In the genomic region with DNA sequence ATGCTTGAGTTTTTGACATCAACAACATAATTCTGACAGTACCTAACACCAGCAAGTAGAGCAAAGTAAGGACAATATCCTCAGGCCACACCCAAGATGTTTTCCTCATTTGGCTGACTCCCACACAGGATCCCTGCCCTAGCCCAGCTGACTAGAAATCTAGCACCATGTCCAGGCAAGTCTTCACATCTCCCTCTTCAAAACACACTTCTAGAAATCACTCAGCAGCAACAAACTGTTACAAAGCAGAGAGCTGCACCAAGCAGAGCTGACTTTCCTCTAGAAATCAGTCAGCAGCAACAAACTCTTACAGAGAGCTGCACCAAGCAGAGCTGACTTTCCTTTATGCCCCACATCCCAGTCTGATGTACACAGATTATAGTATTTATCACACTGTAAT, we compare ENCODE assay signal across 9 cellular contexts. TPM values are rescaled to one million over a fixed set of nuclear protein-coding genes. Genes with fewer than 3 reads are reported as not detected.
DNase-seq lines count a peak whose midpoint lies in the region; ATAC-seq, FAIRE-seq and TF ChIP-seq lines count a peak whose summit lies in the region.
"Had no signal": no experiment of that assay in that cellular context is flagged by ENCODE, and none has a peak within 500 bp of the region (broad histone marks: within the 10 kb centered on the region; RNA-seq: fewer than 3 reads in every experiment).

No MANE protein-coding gene starts in this region.

- H3K9me1 ChIP-seq in K562 (ENCODE audit: control insufficient read depth, insufficient read depth, low read length): no peaks in the 10 kb centered on the region

- TF ChIP-seq RAD21 in K562 (CRISPR knock-in tag; conservative IDR thresholded peaks at IDR 0.05 in 1 of 2, IDR thresholded peaks at IDR 0.05 in 1 of 2): no peak

- H3K27me3 ChIP-seq in K562 (ENCODE audit: control insufficient read depth in 2 of 2, insufficient read depth in 2 of 2, low read length in 2 of 2): no peaks in the 10 kb centered on the region

- no peak for FAIRE-seq in K562 (lab: Jason Lieb, UNC)

- H3K36me3 ChIP-seq in K562 (ENCODE audit: control insufficient read depth, insufficient read depth, low read length): peaks cover 37% of the 10 kb centered on the region; the same call in 1 of the 3 replicates

- peak; percentile 96 for ATAC-seq in GM18505 (IDR thresholded peaks at IDR 0.05; ENCODE audit: unreplicated experiment)
- peak; percentile 92 for ATAC-seq in GM19455 (IDR thresholded peaks at IDR 0.05; ENCODE audit: unreplicated experiment)
- peak; percentile 97 for ATAC-seq in HG03064 (IDR thresholded peaks at IDR 0.05; ENCODE audit: low read depth, unreplicated experiment)
- ATAC-seq in K562: peak; percentile 42
- ATAC-seq in HG03457 (IDR thresholded peaks at IDR 0.05; ENCODE audit: unreplicated experiment): no peak

- H3K4me1 ChIP-seq in K562 (replicated peaks in 1 of 2; ENCODE audit: control insufficient read depth in 2 of 2, insufficient read depth in 2 of 2, low read length in 2 of 2): no peaks in the 10 kb centered on the region

- H3K9ac ChIP-seq in K562 (ENCODE audit: insufficient read depth in 1 of 2, low read depth in 2 of 2, low read length in 2 of 2): no peak overlapping the region; a peak in 1 of 4 replicates

- in situ Hi-C loops in K562 (cut with MboI): no loop called here

- no TSS peak for BruUV-seq in K562 (replicated peaks; lab: Mats Ljungman, UMichigan)

- TF ChIP-seq EP300 in K562 (IDR thresholded peaks at IDR 0.05; ENCODE audit: low read length): no peak

- H3K4me3 ChIP-seq in K562: no peak overlapping the region
- H3K4me3 ChIP-seq: SK-N-MC had no signal

- DNase-seq in K562 (ENCODE audit: extremely low read depth in 1 of 4, low spot score in 3 of 4): no peak
- DNase-seq in NCI-H82 (lab: John Stamatoyannopoulos, UW): no peak
- DNase-seq in ecto neural progenitor cell (ENCODE audit: low spot score): no peak
- DNase-seq in activated CD4-positive, alpha-beta T cell treated with anti-CD3 and anti-CD28 coated beads for 4 hours: no peak

- intact Hi-C loops in K562 (cut with micrococcal nuclease): loop anchor here (10.0 kb wide), 1 partner anchor 332 kb away; a partner anchor contains a TSS

- POLR2A ChIA-PET in K562 (lab: Yijun Ruan, JAX): interaction anchor here (1.2 kb wide), 1 partner anchor 9 kb away, joined by 5 read pairs; no protein-coding TSS in a partner anchor

- no peak for TF ChIP-seq CTCF in K562 (IDR thresholded peaks at IDR 0.05 in 2 of 3, conservative IDR thresholded peaks at IDR 0.05 in 1 of 3; ENCODE audit: insufficient read depth in 2 of 3, low read depth in 1 of 3, low read length in 3 of 3)

- H3K9me3 ChIP-seq in K562 (replicated peaks; ENCODE audit: control insufficient read depth, insufficient read depth, low read depth, low read length): no peaks in the 10 kb centered on the region

- TF ChIP-seq POLR2A in GM18505 (IDR thresholded peaks at IDR 0.05; ENCODE audit: borderline replicate concordance, extremely low read depth, insufficient read depth, insufficient read length) (no peak), K562 (conservative IDR thresholded peaks at IDR 0.05) (0 out of 2 replicates have a peak, but pooled peaks have one; percentile 23)

- no peak overlapping the region for H3K4me2 ChIP-seq in K562 (ENCODE audit: insufficient read depth, low read length)

- no peak overlapping the region for H3K27ac ChIP-seq in K562 (ENCODE audit: extremely low read depth, low read depth, low read length)
- H3K27ac ChIP-seq: SK-N-MC had no signal

- no peak overlapping the region for H2AFZ ChIP-seq in K562 (ENCODE audit: low read depth, low read length)

- CTCF ChIA-PET in K562 (lab: Yijun Ruan, JAX; ENCODE audit: low intra/inter-chr PET ratio): no interaction called here

- no peaks in the 10 kb centered on the region for H4K20me1 ChIP-seq in K562 (replicated peaks; ENCODE audit: control insufficient read depth, insufficient read depth, low read length)

- peaks cover 26% of the 10 kb centered on the region for H3K79me2 ChIP-seq in K562 (ENCODE audit: control insufficient read depth, insufficient read depth, low read length)

TF ChIP-seq in K562, 482 proteins besides CTCF, POLR2A, EP300 and RAD21:
- TF ChIP-seq NFXL1 (CRISPR knock-in tag; IDR thresholded peaks at IDR 0.05) (no peak), CBX8 (IDR thresholded peaks at IDR 0.05; ENCODE audit: borderline replicate concordance, extremely low read depth, low read depth, low read length, poor library complexity, severe bottlenecking) (no peak), ATF7 (IDR thresholded peaks at IDR 0.05) (no peak), FOXA3 (CRISPR knock-in tag; conservative IDR thresholded peaks at IDR 0.05 in 1 of 2, IDR thresholded peaks at IDR 0.05 in 1 of 2) (no peak), TRIM28 (IDR thresholded peaks at IDR 0.05) (no peak), HCFC1 (IDR thresholded peaks at IDR 0.05; ENCODE audit: low read depth, low read length) (no peak), SP2 (IDR thresholded peaks at IDR 0.05; ENCODE audit: extremely low read depth, low read depth, low read length, poor library complexity, severe bottlenecking) (no peak), RFX7 (CRISPR knock-in tag; IDR thresholded peaks at IDR 0.05) (no peak)
- TF ChIP-seq, protein P1, sequence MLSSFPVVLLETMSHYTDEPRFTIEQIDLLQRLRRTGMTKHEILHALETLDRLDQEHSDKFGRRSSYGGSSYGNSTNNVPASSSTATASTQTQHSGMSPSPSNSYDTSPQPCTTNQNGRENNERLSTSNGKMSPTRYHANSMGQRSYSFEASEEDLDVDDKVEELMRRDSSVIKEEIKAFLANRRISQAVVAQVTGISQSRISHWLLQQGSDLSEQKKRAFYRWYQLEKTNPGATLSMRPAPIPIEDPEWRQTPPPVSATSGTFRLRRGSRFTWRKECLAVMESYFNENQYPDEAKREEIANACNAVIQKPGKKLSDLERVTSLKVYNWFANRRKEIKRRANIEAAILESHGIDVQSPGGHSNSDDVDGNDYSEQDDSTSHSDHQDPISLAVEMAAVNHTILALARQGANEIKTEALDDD (IDR thresholded peaks at IDR 0.05): no peak

RNA-seq across cellular contexts. Expression of a gene that starts 7.7 kb away (rescaled TPM):
- 34.8 and 104 TPM in 2 replicates for total RNA-seq in K562 (2011; cell fraction: chromatin; rRNA removed; ENCODE audit: low replicate concordance)
- 31.2 and 37.4 TPM in 2 replicates for total RNA-seq in K562 (2011; cell fraction: nucleolus; rRNA removed)
- total RNA-seq in K562 (2011; cell fraction: nucleoplasm; rRNA removed): 66.2 and 100 TPM in 2 replicates
- 17.6 and 21.4 TPM in 2 replicates for total RNA-seq in K562 (2014; rRNA removed)
- total RNA-seq in K562 (2014; rRNA removed; fragmentation: Illumina TruSeq; extraction: Trizol): 28.0 and 31.5 TPM in 2 replicates
- 21.3 and 23.4 TPM in 2 replicates for total RNA-seq in K562 (2015; rRNA removed; fragmentation: Illumina TruSeq; extraction: Trizol)
- total RNA-seq in K562 (2021): 23.2 and 27.3 TPM in 2 replicates
- polyA plus RNA-seq in K562 (2011; rRNA removed): 33.5 and 50.7 TPM in 2 replicates
- 16.2 and 21.6 TPM in 2 replicates for polyA plus RNA-seq in K562 (2011; cell fraction: cytosol; rRNA removed)
- polyA plus RNA-seq in K562 (2011; cell fraction: nucleus; rRNA removed): 43.6 and 53.0 TPM in 2 replicates
- 17.1 and 19.9 TPM in 2 replicates for polyA plus RNA-seq in K562 (2012)
- 19.7 and 20.8 TPM in 2 replicates for polyA plus RNA-seq in K562 (2014; fragmentation: Illumina TruSeq; extraction: Trizol)
- 10 to 100 TPM; 28.0 to 30.0 TPM for polyA plus RNA-seq in K562 (2014; fragmentation: Nextera tagmentation; extraction: Ambion mirVana)
- 21.0 and 25.4 TPM in 2 replicates for polyA plus RNA-seq in K562 (2014; rRNA removed)
- 39.1 and 55.1 TPM in 2 replicates for polyA minus RNA-seq in K562 (2011; rRNA and poly(A)+ RNA removed)
- 16.4 and 23.4 TPM in 2 replicates for polyA minus RNA-seq in K562 (2011; cell fraction: cytosol; rRNA and poly(A)+ RNA removed)
- polyA minus RNA-seq in K562 (2011; cell fraction: nucleus; rRNA and poly(A)+ RNA removed): 22.3 and 30.7 TPM in 2 replicates
